Comparison of ENCODE assay signal across 27 cellular contexts in the genomic region with DNA sequence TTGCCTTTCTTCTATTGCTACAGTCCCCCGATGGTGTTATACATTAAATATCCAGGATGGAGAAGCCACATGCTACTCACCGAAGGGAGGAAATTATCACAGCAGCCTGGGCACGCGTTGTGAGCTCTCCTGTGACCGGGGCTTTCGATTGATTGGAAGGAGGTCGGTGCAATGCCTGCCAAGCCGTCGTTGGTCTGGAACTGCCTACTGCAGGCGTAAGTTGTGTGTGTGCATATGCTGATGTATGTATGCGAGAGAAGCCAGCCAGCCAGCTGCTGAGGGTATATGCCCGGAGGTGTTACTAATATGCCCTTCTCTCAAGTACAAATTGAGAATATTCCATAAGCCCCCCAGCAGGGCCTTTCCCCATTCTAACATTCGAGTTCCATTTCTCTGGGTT.
"Had no signal": no experiment of that assay in that cellular context is flagged by ENCODE, and none has a peak within 500 bp of the region (broad histone marks: within the 10 kb centered on the region; RNA-seq: fewer than 3 reads in every experiment).

No MANE protein-coding gene starts in this region.

- H3K36me3 ChIP-seq: stomach, suprapubic skin, thoracic aorta, thyroid gland, transverse colon, upper lobe of left lung, upper lobe of right lung, uterus, vagina had no signal

- H3K27ac ChIP-seq: stomach, suprapubic skin, testis, thoracic aorta, thyroid gland, tibial artery, tibial nerve, transverse colon, upper lobe of left lung, upper lobe of right lung, uterus, vagina had no signal

- H3K4me3 ChIP-seq: stomach, suprapubic skin, testis, thoracic aorta, thyroid gland, tibial artery, tibial nerve, transverse colon, upper lobe of left lung, upper lobe of right lung, uterus, vagina had no signal

- H3K27me3 ChIP-seq: suprapubic skin, testis, thyroid gland, tibial artery, transverse colon, upper lobe of left lung, upper lobe of right lung, uterus, vagina had no signal

- H3K4me1 ChIP-seq: suprapubic skin, testis, thyroid gland, tibial artery, upper lobe of left lung, upper lobe of right lung, uterus, vagina had no signal

- ATAC-seq: stimulated activated effector memory CD8-positive, alpha-beta T cell treated with anti-CD3 and anti-CD28 coated beads, Interleukin-12 subunit alpha, Interleukin-12 subunit beta, amount 100 ng/mL, for 72 hours; stimulated activated memory B cell treated with anti-CD40 and anti-IgM and Interleukin-4, amounts not matched to agents 10 μg/mL and 1 μg/mL and 100 μg/mL, for 72 hours; stimulated activated naive B cell treated with anti-CD40 and anti-IgM and Interleukin-4, amounts not matched to agents 10 μg/mL and 1 μg/mL and 100 μg/mL, for 72 hours; stimulated activated naive CD8-positive, alpha-beta T cell treated with anti-CD3 and anti-CD28 coated beads, Interleukin-15, amount 100 ng/mL, for 72 hours; stimulated activated naive CD8-positive, alpha-beta T cell treated with anti-CD3 and anti-CD28 coated beads, Interleukin-15, Interleukin-2, amounts not matched to agents 100 U/mL and 50 U/mL, for 24 hours; upper lobe of right lung had no signal

- FAIRE-seq: urothelium cell line had no signal

- DNase-seq: stimulated activated CD4-positive, alpha-beta T cell treated with anti-CD3 and anti-CD28 coated beads, Interleukin-2, amount 100 ng/mL, for 48 hours; stimulated activated CD4-positive, alpha-beta T cell treated with anti-CD3 and anti-CD28 coated beads, Interleukin-4, amount 100 ng/mL, for 1 hour; stimulated activated CD4-positive, alpha-beta T cell treated with anti-CD3 and anti-CD28 coated beads, Interleukin-4, amount 100 ng/mL, for 24 hours; stimulated activated CD4-positive, alpha-beta T cell treated with anti-CD3 and anti-CD28 coated beads, Interleukin-4, amount 100 ng/mL, for 4 hours; stimulated activated CD8-positive, alpha-beta memory T cell treated with anti-CD3 and anti-CD28 coated beads, Interleukin-4, amount 100 ng/mL, for 48 hours; stimulated activated naive B cell treated with anti-CD40 and anti-IgM and Interleukin-4, amounts not matched to agents 10 μg/mL and 1 μg/mL and 100 μg/mL, for 72 hours; stimulated activated naive CD4-positive, alpha-beta T cell; stimulated activated naive CD4-positive, alpha-beta T cell treated with Interleukin-2 at 50 U/mL for 16 hours; stimulated activated naive CD8-positive, alpha-beta T cell treated with anti-CD3 and anti-CD28 coated beads, Interleukin-15, amount 100 ng/mL, for 72 hours; stimulated activated naive CD8-positive, alpha-beta T cell treated with anti-CD3 and anti-CD28 coated beads, Interleukin-15, Interleukin-2, amounts not matched to agents 100 U/mL and 50 U/mL, for 24 hours; stomach; substantia nigra; testis; thyroid gland; tibial artery; transverse colon; trophoblast cell; upper lobe of left lung; upper lobe of right lung; uterus had no signal

- H3K9me3 ChIP-seq: stomach, suprapubic skin, testis, thoracic aorta, thyroid gland, tibial artery, tibial nerve, transverse colon, upper lobe of left lung, upper lobe of right lung, uterus, vagina had no signal
